In the genomic region with DNA sequence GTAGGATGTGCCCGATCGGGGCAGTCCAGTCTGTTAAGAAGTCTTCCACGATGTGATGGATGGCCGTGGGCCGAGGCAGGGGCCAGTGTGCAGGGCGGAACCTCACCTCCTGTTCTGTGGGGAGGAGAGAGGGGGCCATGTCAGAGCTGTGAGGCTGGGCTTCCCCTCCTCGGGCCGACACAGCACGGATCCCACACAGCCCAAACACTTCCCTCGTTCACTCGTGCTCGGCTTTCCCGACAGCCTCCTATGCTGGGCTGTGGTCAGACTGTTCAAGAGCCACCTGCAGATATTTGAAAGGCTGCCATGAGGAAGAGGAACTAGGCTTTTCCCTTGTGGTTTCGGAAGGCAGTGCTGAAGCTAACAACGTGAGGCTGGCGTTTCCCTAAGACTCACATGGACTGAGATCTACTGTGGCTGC, we compare ENCODE assay signal across 8 cellular contexts. TPM values are rescaled to one million over a fixed set of nuclear protein-coding genes. Genes with fewer than 3 reads are reported as not detected.
A peak's percentile ranks its signal among the peaks of the same experiment; 100 is the strongest.
DNase-seq lines count a peak whose midpoint lies in the region; ATAC-seq and TF ChIP-seq lines count a peak whose summit lies in the region.

No MANE protein-coding gene starts in this region.

- H3K4me1 Mint-ChIP-seq in Caco-2 (ENCODE audit: low read depth, unreplicated experiment), result no peaks in the 10 kb centered on the region

- BruUV-seq in Caco-2 (replicated peaks; lab: Mats Ljungman, UMichigan), result no TSS peak

- H3K36me3 ChIP-seq in smooth muscle cell (ENCODE audit: low read depth) (no peaks in the 10 kb centered on the region), Caco-2 (ENCODE audit: control insufficient read depth, insufficient read depth, low read length) (peaks cover 14% of the 10 kb centered on the region)

- WGBS in smooth muscle cell (ENCODE audit: low lambda C conversion rate), result 96% methylated on average over 15 of the region's 16 CpGs

- peaks cover 99% of the 10 kb centered on the region for H3K36me3 Mint-ChIP-seq in Caco-2 (ENCODE audit: insufficient read depth, unreplicated experiment)

- H3K27me3 ChIP-seq in smooth muscle cell (ENCODE audit: low read depth) (no peaks in the 10 kb centered on the region), Caco-2 (replicated peaks; ENCODE audit: control insufficient read depth, insufficient read depth, low read length) (no peaks in the 10 kb centered on the region)

- H3K4me2 ChIP-seq in smooth muscle cell, result no peak overlapping the region

- TF ChIP-seq CTCF in GM12872 (IDR thresholded peaks at IDR 0.05; ENCODE audit: insufficient read depth, low read depth, low read length), result peak; percentile 20; the same call in 1 of the 3 replicates
- no peak for TF ChIP-seq CTCF in smooth muscle cell (IDR thresholded peaks at IDR 0.05; ENCODE audit: borderline replicate concordance, insufficient read depth, poor library complexity, severe bottlenecking)
- no peak for TF ChIP-seq CTCF in Caco-2 (IDR thresholded peaks at IDR 0.05; ENCODE audit: insufficient read depth in 1 of 2, low read depth in 1 of 2, low read length in 1 of 2, severe bottlenecking in 1 of 2, unreplicated experiment in 1 of 2)
- TF ChIP-seq CTCF in foreskin fibroblast (IDR thresholded peaks at IDR 0.05; ENCODE audit: low read depth, low read length), result no peak

- H3F3A ChIP-seq in smooth muscle cell (ENCODE audit: low read depth), result no peaks in the 10 kb centered on the region

- no peaks in the 10 kb centered on the region for H4K20me1 ChIP-seq in smooth muscle cell (ENCODE audit: low read depth)

- no peak overlapping the region for H3K4me3 Mint-ChIP-seq in Caco-2 (ENCODE audit: unreplicated experiment)

- ATAC-seq in HG02678 (IDR thresholded peaks at IDR 0.05; ENCODE audit: unreplicated experiment) (peak; percentile 55), HG03354 (IDR thresholded peaks at IDR 0.05; ENCODE audit: poor library complexity, severe bottlenecking, unreplicated experiment) (no peak)

- intact Hi-C loops in Caco-2 (cut with micrococcal nuclease; ENCODE audit: unreplicated experiment), result no loop called here

- H3K27ac Mint-ChIP-seq in Caco-2 (ENCODE audit: unreplicated experiment), result no peak overlapping the region

- H3K9ac ChIP-seq in smooth muscle cell (ENCODE audit: low read depth), result no peak overlapping the region

- no peaks in the 10 kb centered on the region for H3K79me2 ChIP-seq in smooth muscle cell (ENCODE audit: low read depth)

- H3K27ac ChIP-seq in smooth muscle cell (ENCODE audit: low read depth), result no peak overlapping the region

- POLR2A ChIA-PET in Caco-2 (lab: Charles Lee), result interaction anchor here (0.8 kb wide), 1 partner anchor 12 kb away, joined by 6 read pairs; the partner anchor contains the start of gene TXN2

- no peaks in the 10 kb centered on the region for H3K9me3 Mint-ChIP-seq in Caco-2 (ENCODE audit: unreplicated experiment)

- H3K27me3 Mint-ChIP-seq in Caco-2 (ENCODE audit: insufficient read depth, unreplicated experiment), result no peaks in the 10 kb centered on the region

- no peak overlapping the region for H3K4me3 ChIP-seq in smooth muscle cell
- no peak overlapping the region for H3K4me3 ChIP-seq in Caco-2 (ENCODE audit: low read depth, low read length)
- H3K4me3 ChIP-seq in foreskin fibroblast (ENCODE audit: low read depth in 1 of 2, low read length in 2 of 2), result no peak overlapping the region

- CTCF ChIA-PET in Caco-2 (lab: Charles Lee), result interaction anchor here (0.6 to 1.0 kb wide), 2 partner anchors 12 to 14 kb away, joined by 3 to 5 read pairs; partner anchors contain the start of gene TXN2

- DNase-seq in SIG-M5 treated with dmso at 0.1 percent for 504 hours (lab: John Stamatoyannopoulos, UW; ENCODE audit: unreplicated experiment) (peak; percentile 91), midbrain (lab: John Stamatoyannopoulos, UW) (peak; percentile 27), smooth muscle cell (lab: John Stamatoyannopoulos, UW; ENCODE audit: unreplicated experiment) (no peak), Caco-2 (no peak), foreskin fibroblast (no peak)

- H3K4me1 ChIP-seq in smooth muscle cell (ENCODE audit: low read depth) (no peaks in the 10 kb centered on the region), Caco-2 (no peaks in the 10 kb centered on the region)

- H2AFZ ChIP-seq in smooth muscle cell (ENCODE audit: low read depth), result no peak overlapping the region

- no peaks in the 10 kb centered on the region for H3K9me3 ChIP-seq in smooth muscle cell (replicated peaks; ENCODE audit: low read depth)
- H3K9me3 ChIP-seq in Caco-2, result no peaks in the 10 kb centered on the region

RNA-seq across cellular contexts. Expression of gene TXN2, which starts 12.3 kb away (rescaled TPM):
- total RNA-seq in smooth muscle cell (15.1 and 17.0 TPM in 2 replicates), Caco-2 (2022) (75.8 and 77.2 TPM in 2 replicates)
- 86.9 and 97.0 TPM in 2 replicates for polyA plus RNA-seq in smooth muscle cell

RNA-seq across cellular contexts. Expression of gene FOXRED2, which starts 13.1 kb away (rescaled TPM):
- 2.8 and 3.1 TPM in 2 replicates for total RNA-seq in smooth muscle cell
- polyA plus RNA-seq in smooth muscle cell, result 4.2 and 5.2 TPM in 2 replicates
- total RNA-seq in Caco-2 (2022), result 182 and 220 TPM in 2 replicates

RNA-seq across cellular contexts. Expression of gene EIF3D, which starts 35.3 kb away (rescaled TPM):
- total RNA-seq in smooth muscle cell (258 and 323 TPM in 2 replicates), Caco-2 (2022) (240 and 250 TPM in 2 replicates)
- polyA plus RNA-seq in smooth muscle cell, result 82.7 and 101 TPM in 2 replicates

Comparison
In these comparisons a context has a peak if more than half of its experiments do, and no peak if none do; other contexts are left out.
1. DNase-seq: peak in SIG-M5 treated with dmso at 0.1 percent for 504 hours (single experiment) and midbrain (single experiment); none in smooth muscle cell (single experiment), Caco-2 (0 of 2) and foreskin fibroblast (0 of 2).
2. RNA of gene FOXRED2, which starts 13.1 kb away (total RNA-seq): 182 to 220 TPM in Caco-2; 2.8 to 3.1 TPM in smooth muscle cell; every median in the first group is over 10 times any median in the second.